Comparison of ENCODE assay signal across 8 cellular contexts in genomic region chr7:138752568-138753518, GRCh38. TPM values are rescaled to one million over a fixed set of nuclear protein-coding genes. Genes with fewer than 3 reads are reported as not detected.
DNase-seq lines count a peak whose midpoint lies in the region; ATAC-seq and TF ChIP-seq lines count a peak whose summit lies in the region.

No MANE protein-coding gene starts in this region.

- H3K36me3 Mint-ChIP-seq in activated T-helper 1 cell treated with anti-CD3 and anti-CD28 coated beads, Interleukin-12 subunit alpha, Interleukin-12 subunit beta, Interleukin-2, Interleukin-4 antibody, amounts not matched to agents 30 ng/mL and 10 ng/mL and 1 ng/mL, durations not matched to agents 14 hours and 24 hours and 36 hours (ENCODE audit: low read depth) = no peaks in the 10 kb centered on the region
- H3K36me3 Mint-ChIP-seq in stimulated activated effector memory CD8-positive, alpha-beta T cell treated with anti-CD3 and anti-CD28 coated beads, Interleukin-12 subunit alpha, Interleukin-12 subunit beta, amount 100 ng/mL, for 72 hours = peaks cover 4% of the 10 kb centered on the region

- DNase-seq in NK-92 (lab: John Stamatoyannopoulos, UW; ENCODE audit: unreplicated experiment) (peak; percentile 86), left lobe of liver (ENCODE audit: low spot score) (peak; percentile 53), ecto neural progenitor cell (ENCODE audit: low spot score) (no peak), coronary artery (ENCODE audit: low spot score) (no peak)
- peak; percentile 86 for DNase-seq in activated T-helper 1 cell treated with anti-CD3 and anti-CD28 coated beads, Interleukin-12 subunit alpha, Interleukin-12 subunit beta, Interleukin-2, Interleukin-4 antibody, amounts not matched to agents 30 ng/mL and 10 ng/mL and 1 ng/mL, durations not matched to agents 14 hours and 24 hours and 36 hours (ENCODE audit: low spot score)
- peak; percentile 58 to 90 for DNase-seq in stimulated activated effector memory CD8-positive, alpha-beta T cell treated with anti-CD3 and anti-CD28 coated beads, Interleukin-12 subunit alpha, Interleukin-12 subunit beta, amount 100 ng/mL, for 72 hours (ENCODE audit: low spot score in 2 of 2)

- peak overlapping the region; percentile 80 for H3K27ac Mint-ChIP-seq in activated T-helper 1 cell treated with anti-CD3 and anti-CD28 coated beads, Interleukin-12 subunit alpha, Interleukin-12 subunit beta, Interleukin-2, Interleukin-4 antibody, amounts not matched to agents 30 ng/mL and 10 ng/mL and 1 ng/mL, durations not matched to agents 14 hours and 24 hours and 36 hours
- H3K27ac Mint-ChIP-seq in stimulated activated effector memory CD8-positive, alpha-beta T cell treated with anti-CD3 and anti-CD28 coated beads, Interleukin-12 subunit alpha, Interleukin-12 subunit beta, amount 100 ng/mL, for 72 hours = peak overlapping the region; percentile 74

- intact Hi-C loops in activated T-helper 1 cell treated with anti-CD3 and anti-CD28 coated beads, Interleukin-12 subunit alpha, Interleukin-12 subunit beta, Interleukin-2, Interleukin-4 antibody, amounts not matched to agents 30 ng/mL and 10 ng/mL and 1 ng/mL, durations not matched to agents 14 hours and 24 hours and 36 hours (cut with micrococcal nuclease) = loop anchor here (1.0 kb wide), 3 partner anchors 61 to 293 kb away; partner anchors contain the start of gene TRIM24

- peaks cover 72% of the 10 kb centered on the region for H3K4me1 Mint-ChIP-seq in activated T-helper 1 cell treated with anti-CD3 and anti-CD28 coated beads, Interleukin-12 subunit alpha, Interleukin-12 subunit beta, Interleukin-2, Interleukin-4 antibody, amounts not matched to agents 30 ng/mL and 10 ng/mL and 1 ng/mL, durations not matched to agents 14 hours and 24 hours and 36 hours (ENCODE audit: low read depth)
- H3K4me1 Mint-ChIP-seq in stimulated activated effector memory CD8-positive, alpha-beta T cell treated with anti-CD3 and anti-CD28 coated beads, Interleukin-12 subunit alpha, Interleukin-12 subunit beta, amount 100 ng/mL, for 72 hours = peaks cover 66% of the 10 kb centered on the region

- H3K4me3 ChIP-seq in coronary artery = no peak overlapping the region

- no peak for TF ChIP-seq CTCF in coronary artery (IDR thresholded peaks at IDR 0.05)

- H3K4me3 Mint-ChIP-seq in activated T-helper 1 cell treated with anti-CD3 and anti-CD28 coated beads, Interleukin-12 subunit alpha, Interleukin-12 subunit beta, Interleukin-2, Interleukin-4 antibody, amounts not matched to agents 30 ng/mL and 10 ng/mL and 1 ng/mL, durations not matched to agents 14 hours and 24 hours and 36 hours = peak overlapping the region; percentile 27
- peak overlapping the region; percentile 17 for H3K4me3 Mint-ChIP-seq in stimulated activated effector memory CD8-positive, alpha-beta T cell treated with anti-CD3 and anti-CD28 coated beads, Interleukin-12 subunit alpha, Interleukin-12 subunit beta, amount 100 ng/mL, for 72 hours

- no peaks in the 10 kb centered on the region for H3K9me3 Mint-ChIP-seq in activated T-helper 1 cell treated with anti-CD3 and anti-CD28 coated beads, Interleukin-12 subunit alpha, Interleukin-12 subunit beta, Interleukin-2, Interleukin-4 antibody, amounts not matched to agents 30 ng/mL and 10 ng/mL and 1 ng/mL, durations not matched to agents 14 hours and 24 hours and 36 hours
- no peaks in the 10 kb centered on the region for H3K9me3 Mint-ChIP-seq in stimulated activated effector memory CD8-positive, alpha-beta T cell treated with anti-CD3 and anti-CD28 coated beads, Interleukin-12 subunit alpha, Interleukin-12 subunit beta, amount 100 ng/mL, for 72 hours

- H3K27me3 Mint-ChIP-seq in activated T-helper 1 cell treated with anti-CD3 and anti-CD28 coated beads, Interleukin-12 subunit alpha, Interleukin-12 subunit beta, Interleukin-2, Interleukin-4 antibody, amounts not matched to agents 30 ng/mL and 10 ng/mL and 1 ng/mL, durations not matched to agents 14 hours and 24 hours and 36 hours (ENCODE audit: insufficient read depth) = peaks cover 1% of the 10 kb centered on the region

- ATAC-seq in GM18520 (IDR thresholded peaks at IDR 0.05; ENCODE audit: unreplicated experiment) (peak; percentile 80), HG03060 (IDR thresholded peaks at IDR 0.05; ENCODE audit: low read depth, unreplicated experiment) (peak; percentile 93), left lobe of liver (peak; percentile 79)
- ATAC-seq in stimulated activated effector memory CD8-positive, alpha-beta T cell treated with anti-CD3 and anti-CD28 coated beads, Interleukin-12 subunit alpha, Interleukin-12 subunit beta, amount 100 ng/mL, for 72 hours = peak; percentile 98

- H3K27ac ChIP-seq in coronary artery = no peak overlapping the region

RNA-seq across cellular contexts. Expression of gene TMEM213, which starts 45.0 kb away (rescaled TPM):
- 0.08 TPM in 1 of 2 replicates, not detected in the other for total RNA-seq in activated T-helper 1 cell treated with anti-CD3 and anti-CD28 coated beads, Interleukin-12 subunit alpha, Interleukin-12 subunit beta, Interleukin-2, Interleukin-4 antibody, amounts not matched to agents 30 ng/mL and 10 ng/mL and 1 ng/mL, durations not matched to agents 14 hours and 24 hours and 36 hours
- total RNA-seq in left lobe of liver = not detected

RNA-seq across cellular contexts. Expression of gene ATP6V0A4, which starts 45.2 kb away (rescaled TPM):
- not detected in 2 replicates for total RNA-seq in activated T-helper 1 cell treated with anti-CD3 and anti-CD28 coated beads, Interleukin-12 subunit alpha, Interleukin-12 subunit beta, Interleukin-2, Interleukin-4 antibody, amounts not matched to agents 30 ng/mL and 10 ng/mL and 1 ng/mL, durations not matched to agents 14 hours and 24 hours and 36 hours
- not detected for total RNA-seq in left lobe of liver

RNA-seq across cellular contexts. Expression of gene SVOPL, which starts 51.7 kb away (rescaled TPM):
- total RNA-seq in activated T-helper 1 cell treated with anti-CD3 and anti-CD28 coated beads, Interleukin-12 subunit alpha, Interleukin-12 subunit beta, Interleukin-2, Interleukin-4 antibody, amounts not matched to agents 30 ng/mL and 10 ng/mL and 1 ng/mL, durations not matched to agents 14 hours and 24 hours and 36 hours = not detected in 2 replicates
- not detected for total RNA-seq in left lobe of liver

Comparison
In these comparisons a context has a peak if more than half of its experiments do, and no peak if none do; other contexts are left out.
1. DNase-seq: peak in NK-92 (single experiment), activated T-helper 1 cell treated with anti-CD3 and anti-CD28 coated beads, Interleukin-12 subunit alpha, Interleukin-12 subunit beta, Interleukin-2, Interleukin-4 antibody, amounts not matched to agents 30 ng/mL and 10 ng/mL and 1 ng/mL, durations not matched to agents 14 hours and 24 hours and 36 hours (single experiment), left lobe of liver (single experiment) and stimulated activated effector memory CD8-positive, alpha-beta T cell treated with anti-CD3 and anti-CD28 coated beads, Interleukin-12 subunit alpha, Interleukin-12 subunit beta, amount 100 ng/mL, for 72 hours (2 of 2); none in ecto neural progenitor cell (single experiment) and coronary artery (single experiment).
2. Peak in every context shown above with its lines, with median percentiles within 50 percentile points of each other: ATAC-seq.